In genomic region chr7:3957735-3958491, GRCh38 we compare ENCODE assay signal across 17 cellular contexts.
DNase-seq lines count a peak whose midpoint lies in the region; ATAC-seq, FAIRE-seq and TF ChIP-seq lines count a peak whose summit lies in the region.
"Had no signal": no experiment of that assay in that cellular context is flagged by ENCODE, and none has a peak within 500 bp of the region (broad histone marks: within the 10 kb centered on the region; RNA-seq: fewer than 3 reads in every experiment).

No MANE protein-coding gene starts in this region.

- CTCF ChIA-PET in GM10248 (lab: Yijun Ruan, JAX): no interaction called here

- TF ChIP-seq CTCF in fibroblast of pulmonary artery (IDR thresholded peaks at IDR 0.05; ENCODE audit: low read length, missing control alignments) (no peak), GM10248 (IDR thresholded peaks at IDR 0.05; ENCODE audit: control extremely low read depth, extremely low read depth, low read depth, missing control alignments) (no peak), GM13976 (IDR thresholded peaks at IDR 0.05; ENCODE audit: borderline replicate concordance, control extremely low read depth, extremely low read depth, insufficient read depth, missing control alignments) (no peak)

- no peak overlapping the region for H3K4me3 ChIP-seq in fibroblast of pulmonary artery (replicated peaks; ENCODE audit: low read depth, low read length)
- H3K4me3 ChIP-seq: cardiac muscle cell, psoas muscle had no signal

- ATAC-seq in GM18498 (IDR thresholded peaks at IDR 0.05; ENCODE audit: unreplicated experiment): peak; percentile 38
- peak; percentile 36 for ATAC-seq in GM21367 (IDR thresholded peaks at IDR 0.05; ENCODE audit: unreplicated experiment)
- ATAC-seq in HG02981 (IDR thresholded peaks at IDR 0.05; ENCODE audit: unreplicated experiment): peak; percentile 32
- ATAC-seq: activated T-cell treated with anti-CD3 and anti-CD28 coated beads, Interleukin-2, amount 50 U/mL, for 72 hours; effector memory CD8-positive, alpha-beta T cell; naive thymus-derived CD8-positive, alpha-beta T cell; psoas muscle had no signal

- FAIRE-seq in frontal cortex (lab: Jason Lieb, UNC): no peak

- POLR2A ChIA-PET in GM10248 (lab: Yijun Ruan, JAX): no interaction called here

- in situ Hi-C loops in GM13976 (cut with MboI; ENCODE audit: low sequenced_read_pairs, unreplicated experiment): no loop called here

- DNase-seq in fibroblast of pulmonary artery (ENCODE audit: low read depth) (peak; percentile 12), GM10248 (ENCODE audit: extremely low spot score) (no peak), frontal cortex (ENCODE audit: low spot score in 2 of 2) (no peak), SW 1271 (lab: John Stamatoyannopoulos, UW) (no peak), GM13976 (ENCODE audit: low spot score) (no peak)
- DNase-seq: activated CD4-positive, alpha-beta memory T cell treated with anti-CD3 and anti-CD28 coated beads for 36 hours; activated naive CD8-positive, alpha-beta T cell treated with anti-CD3 and anti-CD28 coated beads, Interleukin-2, amount 10 ng/mL, durations not matched to agents 7 days and 5 days; activated T-cell treated with anti-CD3 and anti-CD28 coated beads, Interleukin-2, amount 50 U/mL, for 72 hours; effector memory CD8-positive, alpha-beta T cell; naive thymus-derived CD8-positive, alpha-beta T cell; NCI-H2081; NCI-H524 treated with DMSO at 0.1 percent for 48 hours; psoas muscle had no signal
